Comparison of ENCODE assay signal across 22 cellular contexts in the genomic region with DNA sequence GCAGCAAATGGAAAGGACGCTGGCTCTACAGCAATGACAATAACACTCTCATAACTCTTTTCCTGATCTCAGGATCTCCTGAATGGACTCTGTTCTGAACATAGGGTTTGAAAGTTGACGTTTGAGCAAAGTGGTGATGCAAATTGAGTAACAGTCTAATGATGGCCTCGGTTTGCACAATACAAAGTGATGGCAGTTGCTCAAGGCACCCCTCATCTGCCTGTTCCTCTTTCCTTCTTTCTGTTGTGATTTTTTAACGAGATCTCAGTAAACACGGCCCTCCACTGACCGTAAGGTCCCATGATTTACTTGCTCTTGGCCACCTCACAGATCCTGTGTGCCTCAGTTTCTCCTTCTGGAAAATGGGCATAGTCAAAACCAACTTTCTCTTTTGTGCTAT.
DNase-seq lines count a peak whose midpoint lies in the region; ATAC-seq and TF ChIP-seq lines count a peak whose summit lies in the region.
"Had no signal": no experiment of that assay in that cellular context is flagged by ENCODE, and none has a peak within 500 bp of the region (broad histone marks: within the 10 kb centered on the region; RNA-seq: fewer than 3 reads in every experiment).

No MANE protein-coding gene starts in this region.

- POLR2A ChIA-PET in RWPE1 (lab: Yijun Ruan, JAX; ENCODE audit: low non-redundant PET) = no interaction called here

- H3K36me3 ChIP-seq in left ventricle myocardium inferior (peaks cover 8% of the 10 kb centered on the region), neutrophil (no peaks in the 10 kb centered on the region)
- H3K36me3 ChIP-seq: Peyer's patch had no signal

- H3K4me1 ChIP-seq in left ventricle myocardium inferior = peaks cover 29% of the 10 kb centered on the region
- H3K4me1 ChIP-seq in neutrophil (ENCODE audit: control insufficient read depth in 1 of 2, insufficient read depth in 1 of 2, low read depth in 1 of 2, low read length in 1 of 2) = peaks cover 13 to 19% of the 10 kb centered on the region in 2 experiments
- H3K4me1 ChIP-seq: BLaER1 treated with 17β-estradiol and CSF1 and Interleukin-3, amounts not matched to agents 10 nM and 100 nM; Peyer's patch had no signal

- peak overlapping the region; percentile 10 for H3K27ac ChIP-seq in left ventricle myocardium inferior (replicated peaks)
- peak overlapping the region; percentile 78 for H3K27ac ChIP-seq in neutrophil
- no peak overlapping the region for H3K27ac ChIP-seq in RWPE1
- H3K27ac ChIP-seq: 22Rv1; BLaER1 treated with 17β-estradiol and CSF1 and Interleukin-3, amounts not matched to agents 10 nM and 100 nM; Peyer's patch had no signal

- DNase-seq in left ventricle myocardium inferior (no peak), left cardiac atrium (no peak), NOMO-1 treated with DMSO at 0.1 percent for 48 hours (lab: John Stamatoyannopoulos, UW; ENCODE audit: unreplicated experiment) (peak; percentile 94), SKM-1 (lab: John Stamatoyannopoulos, UW; ENCODE audit: unreplicated experiment) (peak; percentile 74), RWPE1 (ENCODE audit: low spot score) (no peak)
- no peak for DNase-seq in activated CD8-positive, alpha-beta memory T cell treated with anti-CD3 and anti-CD28 coated beads, Interleukin-2, amount 50 U/mL, for 48 hours
- DNase-seq: ACHN, DMS53, GF-D8, H7, KBM-7, MM.1S, NCI-H1417, NCI-H1694 treated with DMSO at 0.1 percent for 48 hours, NCI-H2081 treated with DMSO at 0.1 percent for 48 hours, NCI-H446, NCI-H526, Peyer's patch had no signal

- H3K9me3 ChIP-seq in left ventricle myocardium inferior (replicated peaks) (no peaks in the 10 kb centered on the region), neutrophil (no peaks in the 10 kb centered on the region)
- H3K9me3 ChIP-seq: BLaER1 treated with 17β-estradiol and CSF1 and Interleukin-3, amounts not matched to agents 10 nM and 100 nM; Peyer's patch had no signal

- CTCF ChIA-PET in RWPE1 (lab: Yijun Ruan, JAX) = interaction anchor here (0.9 kb wide), 1 partner anchor 269 kb away, joined by 3 read pairs; no protein-coding TSS in a partner anchor

- H3K4me3 ChIP-seq in left ventricle myocardium inferior (no peak overlapping the region), neutrophil (ENCODE audit: low read depth in 1 of 2, low read length in 1 of 2) (peak overlapping the region in 1 of 2 experiments; percentile 4)
- H3K4me3 ChIP-seq: BLaER1 treated with 17β-estradiol and CSF1 and Interleukin-3, amounts not matched to agents 10 nM and 100 nM; Peyer's patch had no signal

- no peak for TF ChIP-seq CTCF in left ventricle myocardium inferior (IDR thresholded peaks at IDR 0.05; ENCODE audit: borderline replicate concordance)
- TF ChIP-seq CTCF in neutrophil (IDR thresholded peaks at IDR 0.05) = no peak
- no peak for TF ChIP-seq CTCF in RWPE1 (conservative IDR thresholded peaks at IDR 0.05; ENCODE audit: low read depth)

- no peak for ATAC-seq in left cardiac atrium
- no peak for ATAC-seq in GM21390 (IDR thresholded peaks at IDR 0.05; ENCODE audit: unreplicated experiment)

- H3K27me3 ChIP-seq in left ventricle myocardium inferior (ENCODE audit: low read depth) (no peaks in the 10 kb centered on the region), neutrophil (no peaks in the 10 kb centered on the region)
- H3K27me3 ChIP-seq: BLaER1 treated with 17β-estradiol and CSF1 and Interleukin-3, amounts not matched to agents 10 nM and 100 nM; Peyer's patch had no signal

- intact Hi-C loops in left ventricle myocardium inferior (cut with micrococcal nuclease) (no loop called here), left cardiac atrium (cut with DNase I) (no loop called here)

Comparison
In these comparisons a context has a peak if more than half of its experiments do, and no peak if none do; other contexts are left out.
1. DNase-seq: peak in NOMO-1 treated with DMSO at 0.1 percent for 48 hours (single experiment) and SKM-1 (single experiment); none in left ventricle myocardium inferior (single experiment), left cardiac atrium (single experiment), RWPE1 (single experiment) and activated CD8-positive, alpha-beta memory T cell treated with anti-CD3 and anti-CD28 coated beads, Interleukin-2, amount 50 U/mL, for 48 hours (single experiment).